2 cellular contexts compared by ENCODE assay signal in the genomic region with DNA sequence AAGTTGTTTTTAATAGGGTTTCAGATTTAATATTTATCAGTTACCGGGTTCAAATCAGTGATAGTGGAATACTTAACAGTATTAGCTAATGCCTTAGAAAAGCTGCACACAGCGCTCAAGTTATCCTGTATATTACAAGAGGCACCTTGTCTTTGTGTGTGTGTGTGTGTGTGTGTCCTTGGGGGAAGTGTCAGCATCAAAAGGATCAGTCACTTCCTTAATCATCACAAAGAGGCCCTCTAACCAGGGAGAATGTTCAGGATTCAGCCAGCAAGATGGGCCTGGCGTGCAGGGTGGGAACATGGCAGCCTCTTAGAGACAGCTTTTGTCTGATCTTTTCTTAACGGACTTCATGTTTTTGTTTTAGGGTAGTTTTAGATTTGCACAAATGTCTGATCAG.
TF ChIP-seq lines count a peak whose summit lies in the region.

No MANE protein-coding gene starts in this region.

TF ChIP-seq in IMR-90, 13 proteins besides CTCF, POLR2A, EP300 and RAD21:
- TF ChIP-seq CEBPB (IDR thresholded peaks at IDR 0.05; ENCODE audit: low read depth, low read length) (no peak), MAZ (IDR thresholded peaks at IDR 0.05; ENCODE audit: borderline replicate concordance, low read depth, low read length) (no peak), RFX5 (IDR thresholded peaks at IDR 0.05; ENCODE audit: low read depth, low read length) (no peak), RCOR1 (IDR thresholded peaks at IDR 0.05; ENCODE audit: insufficient replicate concordance, low read length) (no peak), NFE2L2 (IDR thresholded peaks at IDR 0.05; ENCODE audit: low read depth, low read length) (no peak)
- TF ChIP-seq, protein P1, sequence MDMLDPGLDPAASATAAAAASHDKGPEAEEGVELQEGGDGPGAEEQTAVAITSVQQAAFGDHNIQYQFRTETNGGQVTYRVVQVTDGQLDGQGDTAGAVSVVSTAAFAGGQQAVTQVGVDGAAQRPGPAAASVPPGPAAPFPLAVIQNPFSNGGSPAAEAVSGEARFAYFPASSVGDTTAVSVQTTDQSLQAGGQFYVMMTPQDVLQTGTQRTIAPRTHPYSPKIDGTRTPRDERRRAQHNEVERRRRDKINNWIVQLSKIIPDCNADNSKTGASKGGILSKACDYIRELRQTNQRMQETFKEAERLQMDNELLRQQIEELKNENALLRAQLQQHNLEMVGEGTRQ (IDR thresholded peaks at IDR 0.05; ENCODE audit: low read depth, low read length) = no peak
- TF ChIP-seq, protein P2, sequence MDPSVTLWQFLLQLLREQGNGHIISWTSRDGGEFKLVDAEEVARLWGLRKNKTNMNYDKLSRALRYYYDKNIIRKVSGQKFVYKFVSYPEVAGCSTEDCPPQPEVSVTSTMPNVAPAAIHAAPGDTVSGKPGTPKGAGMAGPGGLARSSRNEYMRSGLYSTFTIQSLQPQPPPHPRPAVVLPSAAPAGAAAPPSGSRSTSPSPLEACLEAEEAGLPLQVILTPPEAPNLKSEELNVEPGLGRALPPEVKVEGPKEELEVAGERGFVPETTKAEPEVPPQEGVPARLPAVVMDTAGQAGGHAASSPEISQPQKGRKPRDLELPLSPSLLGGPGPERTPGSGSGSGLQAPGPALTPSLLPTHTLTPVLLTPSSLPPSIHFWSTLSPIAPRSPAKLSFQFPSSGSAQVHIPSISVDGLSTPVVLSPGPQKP (IDR thresholded peaks at IDR 0.05; ENCODE audit: borderline replicate concordance, low read depth, low read length) = no peak

TF ChIP-seq in endothelial cell of umbilical vein, 7 proteins besides CTCF, POLR2A, EP300 and RAD21:
- TF ChIP-seq FOS (IDR thresholded peaks at IDR 0.05; ENCODE audit: borderline replicate concordance, insufficient read depth, low read length) (no peak), MYC (IDR thresholded peaks at IDR 0.05; ENCODE audit: low read depth, low read length) (no peak), JUN (IDR thresholded peaks at IDR 0.05; ENCODE audit: borderline replicate concordance, insufficient read depth, insufficient read length, low read depth) (no peak), GATA2 (IDR thresholded peaks at IDR 0.05; ENCODE audit: insufficient read depth, insufficient read length, low read depth, low read length) (no peak), EZH2 (IDR thresholded peaks at IDR 0.05; ENCODE audit: borderline replicate concordance, low read depth, low read length, severe bottlenecking) (no peak), POLR2AphosphoS5 (IDR thresholded peaks at IDR 0.05; ENCODE audit: insufficient read depth, low read depth, low read length) (no peak)
- TF ChIP-seq, protein P3, sequence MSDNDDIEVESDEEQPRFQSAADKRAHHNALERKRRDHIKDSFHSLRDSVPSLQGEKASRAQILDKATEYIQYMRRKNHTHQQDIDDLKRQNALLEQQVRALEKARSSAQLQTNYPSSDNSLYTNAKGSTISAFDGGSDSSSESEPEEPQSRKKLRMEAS (IDR thresholded peaks at IDR 0.05; ENCODE audit: insufficient read depth, insufficient read length) = no peak
